In the genomic region with DNA sequence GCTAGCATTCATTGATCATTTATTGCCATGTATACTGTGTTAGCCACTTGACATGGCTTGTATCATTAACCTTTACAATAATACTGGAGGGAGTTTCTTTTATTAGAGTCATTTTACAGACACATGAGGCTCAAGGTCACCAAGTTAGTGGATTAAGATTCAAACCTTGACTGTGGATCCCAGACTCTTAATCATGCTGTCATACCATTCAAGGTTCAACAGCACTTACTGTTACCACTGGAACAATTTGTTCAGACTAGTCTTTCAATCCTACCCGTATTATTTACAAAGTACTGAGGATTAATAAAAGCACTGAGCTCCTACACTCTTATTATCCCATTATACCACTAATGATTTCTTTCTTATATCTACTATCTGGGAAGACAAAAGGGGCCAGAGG, we compare ENCODE assay signal across 8 cellular contexts. TPM values are rescaled to one million over a fixed set of nuclear protein-coding genes. Genes with fewer than 3 reads are reported as not detected.
A peak's percentile ranks its signal among the peaks of the same experiment; 100 is the strongest.
DNase-seq lines count a peak whose midpoint lies in the region; ATAC-seq and TF ChIP-seq lines count a peak whose summit lies in the region.

No MANE protein-coding gene starts in this region.

- H3K27ac ChIP-seq in adrenal gland (peak overlapping the region; percentile 66 to 97 (median 93)), left lung (peak overlapping the region; percentile 95 to 99), transverse colon (peak overlapping the region; percentile 92 to 96 (median 93))

- no peaks in the 10 kb centered on the region for H3K27me3 Mint-ChIP-seq in activated CD8-positive, alpha-beta memory T cell treated with anti-CD3 and anti-CD28 coated beads, Interleukin-2, amount 10 ng/mL, durations not matched to agents 7 days and 5 days

- TF ChIP-seq EP300 in transverse colon (IDR thresholded peaks at IDR 0.05; ENCODE audit: low read depth), result no peak

- TF ChIP-seq POLR2A in adrenal gland (IDR thresholded peaks at IDR 0.05) (peak in 1 of 2 donors; percentile 41), transverse colon (IDR thresholded peaks at IDR 0.05) (no peak)

- CTCF ChIA-PET in activated CD8-positive, alpha-beta memory T cell treated with anti-CD3 and anti-CD28 coated beads, Interleukin-2, amount 10 ng/mL, durations not matched to agents 7 days and 5 days (lab: Charles Lee), result interaction anchor here (1.0 to 2.1 kb wide), 7 partner anchors 13 to 419 kb away, joined by 3 to 7 read pairs (median 5); a partner anchor contains a TSS

- H3K9me3 ChIP-seq in adrenal gland (replicated peaks in 1 of 3) (no peaks in the 10 kb centered on the region), left lung (no peaks in the 10 kb centered on the region), transverse colon (no peaks in the 10 kb centered on the region)

- H3K36me3 ChIP-seq in adrenal gland (replicated peaks in 1 of 2), result peaks cover 0 to 28% of the 10 kb centered on the region in 2 donors
- H3K36me3 ChIP-seq in left lung, result peaks cover 0 to 40% of the 10 kb centered on the region in 2 donors
- H3K36me3 ChIP-seq in transverse colon, result peaks cover 0 to 31% (median 0%) of the 10 kb centered on the region in 4 donors

- in situ Hi-C loops in transverse colon (cut with MboI; ENCODE audit: low pct_ligation_motif_present in 1 of 4, low pct_unique_long_range_greater_than_20kb in 1 of 4, low sequenced_read_pairs in 3 of 4), result loop anchor here in 3 of 4 donors (25.0 kb wide), 3 partner anchors 164 to 389 kb away; a partner anchor contains a TSS

- peaks cover 39% of the 10 kb centered on the region for H3K4me1 Mint-ChIP-seq in activated CD8-positive, alpha-beta memory T cell treated with anti-CD3 and anti-CD28 coated beads, Interleukin-2, amount 10 ng/mL, durations not matched to agents 7 days and 5 days

- intact Hi-C loops in adrenal gland (cut with DNase I) (loop anchor here in 1 of 2 donors (10.0 kb wide), 1 partner anchor 71 kb away; no protein-coding TSS in a partner anchor), left lung (cut with DNase I) (loop anchor here in 1 of 2 donors (10.0 kb wide), 1 partner anchor 81 kb away; a partner anchor contains a TSS), transverse colon (cut with DNase I; ENCODE audit: low total_unique reads) (no loop called here)

- ATAC-seq in activated CD8-positive, alpha-beta memory T cell treated with anti-CD3 and anti-CD28 coated beads, Interleukin-2, amount 10 ng/mL, durations not matched to agents 7 days and 5 days, result no peak
- no peak for ATAC-seq in left lung

- peaks cover 36% of the 10 kb centered on the region for H3K36me3 Mint-ChIP-seq in activated CD8-positive, alpha-beta memory T cell treated with anti-CD3 and anti-CD28 coated beads, Interleukin-2, amount 10 ng/mL, durations not matched to agents 7 days and 5 days

- H3K4me1 ChIP-seq in adrenal gland (replicated peaks in 1 of 2), result peaks cover 8 to 29% of the 10 kb centered on the region in 2 donors
- peaks cover 12 to 21% of the 10 kb centered on the region in 2 donors for H3K4me1 ChIP-seq in left lung
- peaks cover 0 to 19% (median 10%) of the 10 kb centered on the region in 4 donors for H3K4me1 ChIP-seq in transverse colon

- H3K9me3 Mint-ChIP-seq in activated CD8-positive, alpha-beta memory T cell treated with anti-CD3 and anti-CD28 coated beads, Interleukin-2, amount 10 ng/mL, durations not matched to agents 7 days and 5 days (ENCODE audit: low read depth), result no peaks in the 10 kb centered on the region

- peak overlapping the region in 2 of 4 donors; percentile 67 to 83 for H3K4me3 ChIP-seq in adrenal gland
- H3K4me3 ChIP-seq in left lung, result peak overlapping the region; percentile 55 to 72
- peak overlapping the region in 2 of 4 donors; percentile 66 to 73 for H3K4me3 ChIP-seq in transverse colon

- peak overlapping the region; percentile 92 for H3K4me3 Mint-ChIP-seq in activated CD8-positive, alpha-beta memory T cell treated with anti-CD3 and anti-CD28 coated beads, Interleukin-2, amount 10 ng/mL, durations not matched to agents 7 days and 5 days

- H3K27me3 ChIP-seq in adrenal gland, result no peaks in the 10 kb centered on the region
- no peaks in the 10 kb centered on the region for H3K27me3 ChIP-seq in left lung
- H3K27me3 ChIP-seq in transverse colon, result no peaks in the 10 kb centered on the region

- TF ChIP-seq CTCF in adrenal gland (IDR thresholded peaks at IDR 0.05) (no peak), left lung (IDR thresholded peaks at IDR 0.05) (no peak), transverse colon (IDR thresholded peaks at IDR 0.05) (no peak)

- 14 to 43% (median 19%) methylated on average over 1 of the region's 1 CpG for WGBS in adrenal gland, 4 donors
- 55 to 57% methylated on average over 1 of the region's 1 CpG for WGBS in transverse colon (ENCODE audit: low coverage in 1 of 2), 2 donors

- peak overlapping the region; percentile 97 for H3K27ac Mint-ChIP-seq in activated CD8-positive, alpha-beta memory T cell treated with anti-CD3 and anti-CD28 coated beads, Interleukin-2, amount 10 ng/mL, durations not matched to agents 7 days and 5 days

- no peak for DNase-seq in activated CD8-positive, alpha-beta memory T cell treated with anti-CD3 and anti-CD28 coated beads, Interleukin-2, amount 10 ng/mL, durations not matched to agents 7 days and 5 days
- DNase-seq in activated CD8-positive, alpha-beta memory T cell treated with anti-CD3 and anti-CD28 coated beads, Interleukin-2, amount 50 U/mL, for 4 hours, result no peak
- DNase-seq in adrenal gland, result peak in 1 of 7 donors; percentile 10
- DNase-seq in left lung, result no peak
- DNase-seq in transverse colon, result no peak
- no peak for DNase-seq in NOMO-1 (lab: John Stamatoyannopoulos, UW; ENCODE audit: unreplicated experiment in 2 of 2)
- DNase-seq in activated CD4-positive, alpha-beta T cell treated with anti-CD3 and anti-CD28 coated beads for 48 hours, result no peak
- no peak for DNase-seq in hypothalamus (lab: John Stamatoyannopoulos, UW)

RNA-seq across cellular contexts. Expression of a gene that starts 1.2 kb away (rescaled TPM):
- 10 to 100 TPM; 66.6 to 80.7 TPM for total RNA-seq in activated CD8-positive, alpha-beta memory T cell treated with anti-CD3 and anti-CD28 coated beads, Interleukin-2, amount 10 ng/mL, durations not matched to agents 7 days and 5 days
- 100 to 1,000 TPM in 2 of 8 donors, 10 to 100 TPM in 6; 38.3 to 119 (median 85.8) TPM for total RNA-seq in adrenal gland
- 100 to 1,000 TPM; 253 to 555 (median 406) TPM for polyA plus RNA-seq in adrenal gland
- 10 to 100 TPM; 46.2 to 49.6 TPM for total RNA-seq in left lung
- 10 to 100 TPM in 2 of 4 donors, 1 to 10 TPM in 2; 2.2 to 49.2 (median 24.2) TPM for total RNA-seq in transverse colon

RNA-seq across cellular contexts. Expression of a gene that starts 15.6 kb away (rescaled TPM):
- total RNA-seq in activated CD8-positive, alpha-beta memory T cell treated with anti-CD3 and anti-CD28 coated beads, Interleukin-2, amount 10 ng/mL, durations not matched to agents 7 days and 5 days, result 1 to 10 TPM; 2.3 to 3.1 TPM
- total RNA-seq in adrenal gland (10 to 100 TPM in 1 of 8 donors, 1 to 10 TPM in 7; 1.3 to 10.6 (median 3.3) TPM), left lung (1 to 10 TPM; 1.3 to 3.4 TPM), transverse colon (10 to 100 TPM; 15.0 to 17.7 (median 15.6) TPM)
- 10 to 100 TPM in 1 of 3 donors, 1 to 10 TPM in 2; 1.4 to 17.5 (median 5.8) TPM for polyA plus RNA-seq in adrenal gland

RNA-seq across cellular contexts. Expression of a gene that starts 26.8 kb away (rescaled TPM):
- under 1 TPM in 1 of 2 experiments, not detected in 1; 0.30 TPM for total RNA-seq in activated CD8-positive, alpha-beta memory T cell treated with anti-CD3 and anti-CD28 coated beads, Interleukin-2, amount 10 ng/mL, durations not matched to agents 7 days and 5 days
- total RNA-seq in adrenal gland (10 to 100 TPM in 1 of 8 donors, 1 to 10 TPM in 7; 3.4 to 10.1 (median 7.4) TPM), left lung (1 to 10 TPM; 1.1 to 5.6 TPM), transverse colon (1 to 10 TPM in 2 of 4 donors, not detected in 2; 1.4 to 5.4 TPM)
- polyA plus RNA-seq in adrenal gland, result 10 to 100 TPM in 2 of 3 donors, 1 to 10 TPM in 1; 8.6 to 12.9 (median 10.4) TPM
